Comparison of ENCODE assay signal across 9 cellular contexts in genomic region chr11:9092846-9093778, GRCh38. TPM values are rescaled to one million over a fixed set of nuclear protein-coding genes. Genes with fewer than 3 reads are reported as not detected.
DNase-seq lines count a peak whose midpoint lies in the region; ATAC-seq, FAIRE-seq and TF ChIP-seq lines count a peak whose summit lies in the region.
"Had no signal": no experiment of that assay in that cellular context is flagged by ENCODE, and none has a peak within 500 bp of the region (broad histone marks: within the 10 kb centered on the region; RNA-seq: fewer than 3 reads in every experiment).

No MANE protein-coding gene starts in this region.

- CTCF ChIA-PET in GM10248 (lab: Yijun Ruan, JAX), result interaction anchor here (0.9 to 5.1 kb wide), 11 partner anchors 17 to 178 kb away, joined by 3 to 39 read pairs (median 3); no protein-coding TSS in a partner anchor

- H3K4me3 ChIP-seq in fibroblast of villous mesenchyme (ENCODE audit: low read depth, low read length), result no peak overlapping the region

- peak; percentile 6; the same call in 1 of the 2 replicates for TF ChIP-seq CTCF in AG09319 (IDR thresholded peaks at IDR 0.05; ENCODE audit: low read depth, low read length)
- TF ChIP-seq CTCF in GM10248 (IDR thresholded peaks at IDR 0.05; ENCODE audit: control extremely low read depth, extremely low read depth, low read depth, missing control alignments), result peak; percentile 8
- TF ChIP-seq CTCF in fibroblast of villous mesenchyme (IDR thresholded peaks at IDR 0.05; ENCODE audit: insufficient read depth, low read depth, low read length), result peak; percentile 25

- no peak for TF ChIP-seq POLR2A in GM12891 (IDR thresholded peaks at IDR 0.05; ENCODE audit: low read depth, low read length)

- ATAC-seq in GM19035 (IDR thresholded peaks at IDR 0.05; ENCODE audit: unreplicated experiment) (no peak), GM18511 (IDR thresholded peaks at IDR 0.05; ENCODE audit: unreplicated experiment) (no peak)

- POLR2A ChIA-PET in GM10248 (lab: Yijun Ruan, JAX), result no interaction called here

- no peak for FAIRE-seq in GM12891 (lab: Jason Lieb, UNC)

- no peak for DNase-seq in AG09319 (ENCODE audit: extremely low read depth, low read depth)
- no peak for DNase-seq in GM10248 (ENCODE audit: extremely low spot score)
- peak; percentile 35 for DNase-seq in OCI-M1 (lab: John Stamatoyannopoulos, UW)
- no peak for DNase-seq in fibroblast of villous mesenchyme (ENCODE audit: low read depth)
- DNase-seq in activated CD4-positive, CD25-positive, alpha-beta regulatory T cell (lab: John Stamatoyannopoulos, UW), result no peak
- DNase-seq in GM12891 (ENCODE audit: insufficient read length, low spot score), result no peak
- DNase-seq: occipital lobe had no signal

TF ChIP-seq in GM12891, 5 proteins besides CTCF, POLR2A, EP300 and RAD21:
- TF ChIP-seq POU2F2 (IDR thresholded peaks at IDR 0.05; ENCODE audit: low read depth, low read length) (no peak), PAX5 (IDR thresholded peaks at IDR 0.05; ENCODE audit: insufficient read depth, low read length, severe bottlenecking) (no peak), SPI1 (IDR thresholded peaks at IDR 0.05; ENCODE audit: low read depth, low read length) (no peak)

RNA-seq across cellular contexts. Expression of gene SCUBE2, which starts 1.7 kb away (rescaled TPM):
- 0.97 and 1.3 TPM in 2 replicates for total RNA-seq in fibroblast of villous mesenchyme
- 0.18 TPM for polyA plus RNA-seq in GM12891 (2012; ENCODE audit: low read depth, missing spikeins)
